14 cellular contexts compared by ENCODE assay signal in genomic region chr3:122067214-122067550, GRCh38. TPM values are rescaled to one million over a fixed set of nuclear protein-coding genes. Genes with fewer than 3 reads are reported as not detected.
DNase-seq lines count a peak whose midpoint lies in the region; ATAC-seq lines count a peak whose summit lies in the region.
"Had no signal": no experiment of that assay in that cellular context is flagged by ENCODE, and none has a peak within 500 bp of the region (broad histone marks: within the 10 kb centered on the region; RNA-seq: fewer than 3 reads in every experiment).

No MANE protein-coding gene starts in this region.

- peaks cover 21% of the 10 kb centered on the region for H3K36me3 Mint-ChIP-seq in activated CD4-positive, alpha-beta memory T cell treated with anti-CD3 and anti-CD28 coated beads, Interleukin-2, amount 10 ng/mL, durations not matched to agents 7 days and 5 days (ENCODE audit: low read depth)
- H3K36me3 Mint-ChIP-seq in activated CD4-positive, alpha-beta memory T cell treated with anti-CD3 and anti-CD28 coated beads for 36 hours, result no peaks in the 10 kb centered on the region

- DNase-seq in activated CD4-positive, alpha-beta memory T cell treated with anti-CD3 and anti-CD28 coated beads, Interleukin-2, amount 10 ng/mL, durations not matched to agents 7 days and 5 days, result no peak
- no peak for DNase-seq in activated CD4-positive, alpha-beta memory T cell treated with anti-CD3 and anti-CD28 coated beads for 36 hours
- DNase-seq in NOMO-1 treated with dmso at 0.1 percent for 144 hours (lab: John Stamatoyannopoulos, UW; ENCODE audit: unreplicated experiment) (peak; percentile 83), pons (ENCODE audit: low spot score) (peak; percentile 42), SK-N-DZ (ENCODE audit: low spot score) (no peak), UCSD-AML1 (lab: John Stamatoyannopoulos, UW; ENCODE audit: unreplicated experiment) (no peak), head of caudate nucleus (no peak)
- DNase-seq: activated T-cell treated with anti-CD3 and anti-CD28 coated beads, Interleukin-2, amount 50 U/mL, for 24 hours; central memory CD4-positive, alpha-beta T cell; heart right ventricle; NCI-H187 treated with DMSO at 0.1 percent for 48 hours; stimulated activated naive CD8-positive, alpha-beta T cell treated with anti-CD3 and anti-CD28 coated beads, Interleukin-15, Interleukin-2, amounts not matched to agents 100 U/mL and 50 U/mL, for 24 hours had no signal

- peak overlapping the region; percentile 74 for H3K27ac Mint-ChIP-seq in activated CD4-positive, alpha-beta memory T cell treated with anti-CD3 and anti-CD28 coated beads, Interleukin-2, amount 10 ng/mL, durations not matched to agents 7 days and 5 days
- no peak overlapping the region for H3K27ac Mint-ChIP-seq in activated CD4-positive, alpha-beta memory T cell treated with anti-CD3 and anti-CD28 coated beads for 36 hours
- H3K27ac Mint-ChIP-seq: activated T-cell treated with anti-CD3 and anti-CD28 coated beads, Interleukin-2, amount 50 U/mL, for 24 hours had no signal

- peaks cover 2% of the 10 kb centered on the region for H3K9me3 Mint-ChIP-seq in activated CD4-positive, alpha-beta memory T cell treated with anti-CD3 and anti-CD28 coated beads, Interleukin-2, amount 10 ng/mL, durations not matched to agents 7 days and 5 days
- no peaks in the 10 kb centered on the region for H3K9me3 Mint-ChIP-seq in activated CD4-positive, alpha-beta memory T cell treated with anti-CD3 and anti-CD28 coated beads for 36 hours
- H3K9me3 Mint-ChIP-seq: activated T-cell treated with anti-CD3 and anti-CD28 coated beads, Interleukin-2, amount 50 U/mL, for 24 hours had no signal

- CTCF ChIA-PET in activated CD4-positive, alpha-beta memory T cell treated with anti-CD3 and anti-CD28 coated beads, Interleukin-2, amount 10 ng/mL, durations not matched to agents 7 days and 5 days (lab: Charles Lee), result no interaction called here
- CTCF ChIA-PET in activated CD4-positive, alpha-beta memory T cell treated with anti-CD3 and anti-CD28 coated beads for 36 hours (lab: Charles Lee), result interaction anchor here (0.6 kb wide), 1 partner anchor 225 kb away, joined by 4 read pairs; no protein-coding TSS in a partner anchor

- peak overlapping the region; percentile 59 for H3K4me3 Mint-ChIP-seq in activated CD4-positive, alpha-beta memory T cell treated with anti-CD3 and anti-CD28 coated beads, Interleukin-2, amount 10 ng/mL, durations not matched to agents 7 days and 5 days
- H3K4me3 Mint-ChIP-seq in activated CD4-positive, alpha-beta memory T cell treated with anti-CD3 and anti-CD28 coated beads for 36 hours, result no peak overlapping the region
- H3K4me3 Mint-ChIP-seq: activated T-cell treated with anti-CD3 and anti-CD28 coated beads, Interleukin-2, amount 50 U/mL, for 24 hours had no signal

- no peaks in the 10 kb centered on the region for H3K27me3 Mint-ChIP-seq in activated CD4-positive, alpha-beta memory T cell treated with anti-CD3 and anti-CD28 coated beads, Interleukin-2, amount 10 ng/mL, durations not matched to agents 7 days and 5 days
- H3K27me3 Mint-ChIP-seq in activated CD4-positive, alpha-beta memory T cell treated with anti-CD3 and anti-CD28 coated beads for 36 hours, result no peaks in the 10 kb centered on the region
- H3K27me3 Mint-ChIP-seq: activated T-cell treated with anti-CD3 and anti-CD28 coated beads, Interleukin-2, amount 50 U/mL, for 24 hours had no signal

- intact Hi-C loops in activated CD4-positive, alpha-beta memory T cell treated with anti-CD3 and anti-CD28 coated beads for 36 hours (cut with micrococcal nuclease), result no loop called here
- intact Hi-C loops in head of caudate nucleus (cut with DNase I), result no loop called here

- POLR2A ChIA-PET in activated CD4-positive, alpha-beta memory T cell treated with anti-CD3 and anti-CD28 coated beads, Interleukin-2, amount 10 ng/mL, durations not matched to agents 7 days and 5 days (lab: Charles Lee), result interaction anchor here (1.0 to 2.2 kb wide), 4 partner anchors 10 to 407 kb away, joined by 3 to 7 read pairs (median 4); partner anchors contain the start of gene HCLS1
- POLR2A ChIA-PET in activated CD4-positive, alpha-beta memory T cell treated with anti-CD3 and anti-CD28 coated beads for 36 hours (lab: Charles Lee), result no interaction called here

- ATAC-seq in HG02840 (IDR thresholded peaks at IDR 0.05; ENCODE audit: low FRiP score, unreplicated experiment), result peak; percentile 42
- ATAC-seq: heart right ventricle had no signal

- H3K4me1 Mint-ChIP-seq in activated CD4-positive, alpha-beta memory T cell treated with anti-CD3 and anti-CD28 coated beads, Interleukin-2, amount 10 ng/mL, durations not matched to agents 7 days and 5 days, result peaks cover 37% of the 10 kb centered on the region
- peaks cover 11% of the 10 kb centered on the region for H3K4me1 Mint-ChIP-seq in activated CD4-positive, alpha-beta memory T cell treated with anti-CD3 and anti-CD28 coated beads for 36 hours (ENCODE audit: low read depth)

RNA-seq across cellular contexts. Expression of gene CD86, which starts 12.0 kb away (rescaled TPM):
- 10 to 100 TPM; 21.6 to 21.7 TPM for total RNA-seq in activated CD4-positive, alpha-beta memory T cell treated with anti-CD3 and anti-CD28 coated beads, Interleukin-2, amount 10 ng/mL, durations not matched to agents 7 days and 5 days
- total RNA-seq in activated CD4-positive, alpha-beta memory T cell treated with anti-CD3 and anti-CD28 coated beads for 36 hours, result 1 to 10 TPM; 1.4 to 1.7 TPM
- polyA plus RNA-seq in SK-N-DZ (2014; cell fraction: cytosol; rRNA removed), result not detected in 2 replicates
- polyA plus RNA-seq in SK-N-DZ (2014; cell fraction: nucleus; rRNA removed), result not detected in 2 replicates
- total RNA-seq: A172 had no signal

RNA-seq across cellular contexts. Expression of gene ILDR1, which starts 45.1 kb away (rescaled TPM):
- total RNA-seq in activated CD4-positive, alpha-beta memory T cell treated with anti-CD3 and anti-CD28 coated beads, Interleukin-2, amount 10 ng/mL, durations not matched to agents 7 days and 5 days, result 1 to 10 TPM; 1.6 to 1.7 TPM
- under 1 TPM; 0.26 to 0.41 TPM for total RNA-seq in activated CD4-positive, alpha-beta memory T cell treated with anti-CD3 and anti-CD28 coated beads for 36 hours
- polyA plus RNA-seq in SK-N-DZ (2014; cell fraction: cytosol; rRNA removed), result not detected in 2 replicates
- polyA plus RNA-seq in SK-N-DZ (2014; cell fraction: nucleus; rRNA removed), result not detected in 2 replicates
- total RNA-seq: A172 had no signal
- polyA plus RNA-seq: heart right ventricle had no signal

Comparison
In these comparisons a context has a peak if more than half of its experiments do, and no peak if none do; other contexts are left out.
1. RNA of gene CD86, which starts 12.0 kb away (total RNA-seq): 21.6 to 21.7 TPM in activated CD4-positive, alpha-beta memory T cell treated with anti-CD3 and anti-CD28 coated beads, Interleukin-2, amount 10 ng/mL, durations not matched to agents 7 days and 5 days; 1.4 to 1.7 TPM in activated CD4-positive, alpha-beta memory T cell treated with anti-CD3 and anti-CD28 coated beads for 36 hours; every median in the first group is over 4 times any median in the second.
2. DNase-seq: peak in NOMO-1 treated with dmso at 0.1 percent for 144 hours (single experiment) and pons (single experiment); none in activated CD4-positive, alpha-beta memory T cell treated with anti-CD3 and anti-CD28 coated beads, Interleukin-2, amount 10 ng/mL, durations not matched to agents 7 days and 5 days (single experiment), activated CD4-positive, alpha-beta memory T cell treated with anti-CD3 and anti-CD28 coated beads for 36 hours (single experiment), SK-N-DZ (single experiment), UCSD-AML1 (single experiment) and head of caudate nucleus (0 of 42).